9 cellular contexts compared by ENCODE assay signal in the genomic region with DNA sequence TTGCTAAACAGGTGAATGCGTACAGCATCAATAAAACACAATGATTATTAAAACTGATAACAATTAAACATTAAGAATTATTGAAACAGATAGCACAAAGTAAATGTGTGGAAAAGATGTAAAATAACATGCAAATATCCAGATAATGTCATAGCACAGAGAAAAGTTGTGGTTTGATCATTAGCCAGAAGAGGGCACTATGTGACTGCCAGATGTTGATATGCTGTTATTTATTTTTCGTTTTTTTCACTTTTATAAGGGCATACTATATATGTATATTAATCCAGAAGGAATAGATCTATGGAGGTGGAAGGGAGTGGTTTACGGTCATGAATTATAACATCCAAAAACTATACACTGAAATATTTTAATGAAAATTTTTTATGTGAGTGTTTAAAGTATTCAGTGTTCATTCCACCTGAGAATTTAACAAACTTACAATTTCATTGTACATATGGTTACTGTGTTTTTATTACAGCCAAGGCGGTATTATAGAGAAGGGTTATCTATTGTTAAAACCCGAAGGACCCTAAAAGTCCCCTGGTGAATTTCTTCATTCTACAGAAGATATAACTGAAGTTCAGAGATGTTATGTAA.
DNase-seq lines count a peak whose midpoint lies in the region; ATAC-seq and TF ChIP-seq lines count a peak whose summit lies in the region.
"Had no signal": no experiment of that assay in that cellular context is flagged by ENCODE, and none has a peak within 500 bp of the region (broad histone marks: within the 10 kb centered on the region; RNA-seq: fewer than 3 reads in every experiment).

No MANE protein-coding gene starts in this region.

- H3K79me2 ChIP-seq in HCT116 (ENCODE audit: insufficient read depth, low read length): no peaks in the 10 kb centered on the region

- H3K4me1 ChIP-seq in HCT116 (ENCODE audit: control insufficient read depth in 1 of 2, insufficient read depth in 2 of 2, low read length in 2 of 2): peaks cover 0 to 13% of the 10 kb centered on the region in 2 experiments; a peak in 2 of 4 replicates
- H3K4me1 ChIP-seq in thoracic aorta (ENCODE audit: control insufficient read depth in 1 of 2, low read depth in 2 of 2): no peaks in the 10 kb centered on the region
- H3K4me1 ChIP-seq: BLaER1 had no signal

- H3K27ac ChIP-seq in HCT116 (ENCODE audit: low read depth, low read length): no peak overlapping the region
- H3K27ac ChIP-seq in RWPE1: no peak overlapping the region
- no peak overlapping the region for H3K27ac ChIP-seq in thoracic aorta
- H3K27ac ChIP-seq: BLaER1 had no signal

- DNase-seq in DMS153 treated with DMSO at 0.1 percent for 48 hours (lab: John Stamatoyannopoulos, UW; ENCODE audit: unreplicated experiment) (peak; percentile 9), DMS153 (lab: John Stamatoyannopoulos, UW) (no peak), HCT116 (ENCODE audit: low read depth, low spot score) (peak; percentile 38), RWPE1 (ENCODE audit: low spot score) (peak; percentile 20), foreskin fibroblast (peak; percentile 14 to 69), thoracic aorta (ENCODE audit: low spot score) (no peak), T-cell (no peak)

- H3K36me3 Mint-ChIP-seq in T-cell: no peaks in the 10 kb centered on the region

- no peaks in the 10 kb centered on the region for H3K27me3 ChIP-seq in HCT116 (ENCODE audit: insufficient read depth, low read length)
- no peaks in the 10 kb centered on the region for H3K27me3 ChIP-seq in thoracic aorta (replicated peaks; ENCODE audit: insufficient read depth)
- H3K27me3 ChIP-seq: BLaER1 had no signal

- H3K27me3 Mint-ChIP-seq in T-cell: peaks cover 9 to 16% of the 10 kb centered on the region in 2 donors

- H3K9me2 ChIP-seq in HCT116 (ENCODE audit: insufficient read depth): no peaks in the 10 kb centered on the region

- no peaks in the 10 kb centered on the region for H3K9me3 Mint-ChIP-seq in T-cell

- no peak overlapping the region for H3K27ac Mint-ChIP-seq in T-cell

- TF ChIP-seq POLR2A in HCT116 (IDR thresholded peaks at IDR 0.05; ENCODE audit: borderline replicate concordance, extremely low read depth, insufficient read depth, insufficient read length): no peak

- no peaks in the 10 kb centered on the region for H3K9me3 ChIP-seq in HCT116 (ENCODE audit: control insufficient read depth in 1 of 2, insufficient read depth in 1 of 2, low read depth in 1 of 2, low read length in 2 of 2)
- H3K9me3 ChIP-seq in thoracic aorta: no peaks in the 10 kb centered on the region
- H3K9me3 ChIP-seq: BLaER1 had no signal

- intact Hi-C loops in HCT116 (cut with micrococcal nuclease): loop anchor here (1.0 to 10.0 kb wide), 5 partner anchors 273 to 1622 kb away; no protein-coding TSS in a partner anchor

- no peak overlapping the region for H3K4me3 Mint-ChIP-seq in T-cell

- peak; percentile 53 for ATAC-seq in HCT116
- no peak for ATAC-seq in thoracic aorta (ENCODE audit: insufficient number of reproducible peaks, low FRiP score, low read depth)
- ATAC-seq in T-cell (replicated peaks in 1 of 4): no peak
- no peak for ATAC-seq in HG03135 (IDR thresholded peaks at IDR 0.05; ENCODE audit: unreplicated experiment)

- H3K4me1 Mint-ChIP-seq in T-cell: no peaks in the 10 kb centered on the region

- no peak overlapping the region for H3K9ac ChIP-seq in HCT116 (ENCODE audit: low read length)
- H3K9ac ChIP-seq: BLaER1 had no signal

- TF ChIP-seq RAD21 in HCT116 (IDR thresholded peaks at IDR 0.05; ENCODE audit: low read depth): peak; percentile 91

- no peak overlapping the region for H3K4me3 ChIP-seq in HCT116 (replicated peaks in 1 of 2; ENCODE audit: low read depth in 1 of 2, low read length in 2 of 2)
- H3K4me3 ChIP-seq in foreskin fibroblast (ENCODE audit: low read depth in 1 of 2, low read length in 2 of 2): no peak overlapping the region
- H3K4me3 ChIP-seq in thoracic aorta: no peak overlapping the region
- H3K4me3 ChIP-seq: BLaER1 had no signal

- no peaks in the 10 kb centered on the region for H4K20me1 ChIP-seq in HCT116 (ENCODE audit: insufficient read depth)
- H4K20me1 ChIP-seq: BLaER1 had no signal

- RAD21 ChIA-PET in HCT116 (lab: Charles Lee; ENCODE audit: low non-redundant PET in 1 of 2, low total read pairs in 2 of 2, uncharacterized antibody in 2 of 2, unreplicated experiment in 2 of 2): no interaction called here

- no peak overlapping the region for H3K4me2 ChIP-seq in HCT116 (ENCODE audit: low read length)
- H3K4me2 ChIP-seq: BLaER1 had no signal

- CTCF ChIA-PET in HCT116 (lab: Charles Lee): no interaction called here
- CTCF ChIA-PET in RWPE1 (lab: Yijun Ruan, JAX): no interaction called here
- CTCF ChIA-PET in T-cell (lab: Charles Lee): no interaction called here

- TF ChIP-seq CTCF in HCT116 (IDR thresholded peaks at IDR 0.05 in 2 of 3, conservative IDR thresholded peaks at IDR 0.05 in 1 of 3; ENCODE audit: borderline replicate concordance in 1 of 3, insufficient read depth in 1 of 3, low read depth in 2 of 3, low read length in 2 of 3) (peak; percentile 44 to 82 (median 76)), RWPE1 (conservative IDR thresholded peaks at IDR 0.05; ENCODE audit: low read depth) (peak; percentile 79), foreskin fibroblast (IDR thresholded peaks at IDR 0.05; ENCODE audit: low read depth, low read length) (peak; percentile 40), thoracic aorta (IDR thresholded peaks at IDR 0.05) (peak; percentile 17)

- POLR2A ChIA-PET in HCT116 (lab: Charles Lee): no interaction called here
- POLR2A ChIA-PET in RWPE1 (lab: Yijun Ruan, JAX; ENCODE audit: low non-redundant PET): no interaction called here
- POLR2A ChIA-PET in T-cell (lab: Charles Lee): no interaction called here

- H2AFZ ChIP-seq in HCT116 (ENCODE audit: low read depth, low read length, poor library complexity, severe bottlenecking): no peak overlapping the region

- no peaks in the 10 kb centered on the region for H3K36me3 ChIP-seq in HCT116 (ENCODE audit: control insufficient read depth in 1 of 2, insufficient read depth in 2 of 2, low read length in 2 of 2)
- no peaks in the 10 kb centered on the region for H3K36me3 ChIP-seq in thoracic aorta
- H3K36me3 ChIP-seq: BLaER1 had no signal

- BruUV-seq in HCT116 (replicated peaks; lab: Mats Ljungman, UMichigan): no TSS peak

TF ChIP-seq in HCT116, 20 proteins besides CTCF, POLR2A, EP300 and RAD21:
- no peak for TF ChIP-seq SP1 (IDR thresholded peaks at IDR 0.05; ENCODE audit: low read depth)
- TF ChIP-seq, protein P1, sequence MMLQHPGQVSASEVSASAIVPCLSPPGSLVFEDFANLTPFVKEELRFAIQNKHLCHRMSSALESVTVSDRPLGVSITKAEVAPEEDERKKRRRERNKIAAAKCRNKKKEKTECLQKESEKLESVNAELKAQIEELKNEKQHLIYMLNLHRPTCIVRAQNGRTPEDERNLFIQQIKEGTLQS (IDR thresholded peaks at IDR 0.05): no peak

Comparison
In these comparisons a context has a peak if more than half of its experiments do, and no peak if none do; other contexts are left out.
1. DNase-seq: peak in DMS153 treated with DMSO at 0.1 percent for 48 hours (single experiment), HCT116 (single experiment), RWPE1 (single experiment) and foreskin fibroblast (2 of 2); none in DMS153 (single experiment), thoracic aorta (single experiment) and T-cell (0 of 34).
2. CTCF ChIP-seq: peak in every context shown above with its lines; median percentile 79 in RWPE1; 76 in HCT116; 40 in foreskin fibroblast; 17 in thoracic aorta.